25 cellular contexts compared by ENCODE assay signal in genomic region chr14:53701108-53701875, GRCh38.
DNase-seq lines count a peak whose midpoint lies in the region; ATAC-seq and TF ChIP-seq lines count a peak whose summit lies in the region.
"Had no signal": no experiment of that assay in that cellular context is flagged by ENCODE, and none has a peak within 500 bp of the region (broad histone marks: within the 10 kb centered on the region; RNA-seq: fewer than 3 reads in every experiment).

No MANE protein-coding gene starts in this region.

- TF ChIP-seq CTCF in GM06990 (IDR thresholded peaks at IDR 0.05; ENCODE audit: insufficient read depth, low read length, poor library complexity, severe bottlenecking): no peak
- no peak for TF ChIP-seq CTCF in GM23338 (conservative IDR thresholded peaks at IDR 0.05; ENCODE audit: low read depth in 2 of 2)

- peaks cover 27% of the 10 kb centered on the region for H3K9me2 ChIP-seq in GM23338 (ENCODE audit: insufficient read depth)

- DNase-seq in GM06990 (ENCODE audit: extremely low read depth, insufficient read length): peak; percentile 34
- no peak for DNase-seq in AG08396 (ENCODE audit: low spot score)
- DNase-seq in GM23338 (ENCODE audit: low spot score): no peak
- no peak for DNase-seq in NCI-H774 (lab: John Stamatoyannopoulos, UW)
- no peak for DNase-seq in epidermal melanocyte (ENCODE audit: insufficient read length, low spot score)
- DNase-seq: activated CD4-positive, alpha-beta T cell treated with anti-CD3 and anti-CD28 coated beads, Interleukin-2, amount 10 ng/mL, durations not matched to agents 24 days and 14 days; activated effector memory CD4-positive, alpha-beta T cell treated with anti-CD3 and anti-CD28 coated beads, Interleukin-2, amount 50 U/mL, for 16 hours; BE2C; colonic mucosa; H7; Karpas-422; mesendoderm; NCI-H1694 treated with DMSO at 0.1 percent for 48 hours; NCI-H748 treated with DMSO at 0.1 percent for 48 hours; OCI-M1; ovary; SIG-M5; stimulated activated CD4-positive, alpha-beta T cell treated with anti-CD3 and anti-CD28 coated beads, Interleukin-4, amount 100 ng/mL, for 4 hours; T-cell; trophoblast cell had no signal

- no peaks in the 10 kb centered on the region for H3K79me2 ChIP-seq in GM23338 (replicated peaks; ENCODE audit: insufficient read depth)

- H3K27me3 ChIP-seq in GM06990 (replicated peaks; ENCODE audit: control insufficient read depth, insufficient read depth, low read length) (no peaks in the 10 kb centered on the region), GM23338 (ENCODE audit: insufficient read depth) (no peaks in the 10 kb centered on the region)
- H3K27me3 ChIP-seq: BE2C, colonic mucosa, ovary, right atrium auricular region had no signal

- H3K27ac ChIP-seq in GM23338 (ENCODE audit: low read depth): no peak overlapping the region
- H3K27ac ChIP-seq: colonic mucosa, ovary, right atrium auricular region had no signal

- H3K36me3 ChIP-seq in GM06990 (ENCODE audit: control insufficient read depth, insufficient read depth, low read length) (no peaks in the 10 kb centered on the region), GM23338 (ENCODE audit: insufficient read depth) (no peaks in the 10 kb centered on the region)
- H3K36me3 ChIP-seq: BE2C, colonic mucosa, ovary, right atrium auricular region had no signal

- no peaks in the 10 kb centered on the region for H3K27me3 Mint-ChIP-seq in GM23338 (ENCODE audit: insufficient read depth, low read depth, poor library complexity)
- H3K27me3 Mint-ChIP-seq: activated CD4-positive, alpha-beta T cell treated with anti-CD3 and anti-CD28 coated beads, Interleukin-2, amount 10 ng/mL, durations not matched to agents 24 days and 14 days; natural killer cell treated with Interleukin-12 subunit alpha and Interleukin-12 subunit beta and Interleukin-15 and Interleukin-18, amount 100 ng/mL, for 72 hours; T-cell had no signal

- no peak overlapping the region for H2AFZ ChIP-seq in GM23338

- ATAC-seq in GM18519 (IDR thresholded peaks at IDR 0.05; ENCODE audit: low FRiP score, unreplicated experiment): peak; percentile 53
- ATAC-seq in GM21447 (IDR thresholded peaks at IDR 0.05; ENCODE audit: unreplicated experiment): peak; percentile 59
- peak; percentile 68 for ATAC-seq in HG02973 (IDR thresholded peaks at IDR 0.05; ENCODE audit: unreplicated experiment)
- ATAC-seq in GM23338: no peak
- ATAC-seq: natural killer cell treated with Interleukin-12 subunit alpha and Interleukin-12 subunit beta and Interleukin-15 and Interleukin-18, amount 100 ng/mL, for 72 hours; T-cell had no signal

- H3K27ac Mint-ChIP-seq in GM23338: no peak overlapping the region
- H3K27ac Mint-ChIP-seq: activated CD4-positive, alpha-beta T cell treated with anti-CD3 and anti-CD28 coated beads, Interleukin-2, amount 10 ng/mL, durations not matched to agents 24 days and 14 days; natural killer cell treated with Interleukin-12 subunit alpha and Interleukin-12 subunit beta and Interleukin-15 and Interleukin-18, amount 100 ng/mL, for 72 hours; T-cell had no signal

- no peak overlapping the region for H3K4me3 Mint-ChIP-seq in GM23338
- H3K4me3 Mint-ChIP-seq: activated CD4-positive, alpha-beta T cell treated with anti-CD3 and anti-CD28 coated beads, Interleukin-2, amount 10 ng/mL, durations not matched to agents 24 days and 14 days; natural killer cell treated with Interleukin-12 subunit alpha and Interleukin-12 subunit beta and Interleukin-15 and Interleukin-18, amount 100 ng/mL, for 72 hours; T-cell had no signal

- H3K4me2 ChIP-seq in GM23338: no peak overlapping the region

- H3K4me3 ChIP-seq in GM06990 (replicated peaks; ENCODE audit: low read depth, low read length): no peak overlapping the region
- H3K4me3 ChIP-seq in GM23338: no peak overlapping the region
- H3K4me3 ChIP-seq: colonic mucosa, ovary, right atrium auricular region had no signal

- H3K9me3 Mint-ChIP-seq in GM23338: no peaks in the 10 kb centered on the region
- H3K9me3 Mint-ChIP-seq: activated CD4-positive, alpha-beta T cell treated with anti-CD3 and anti-CD28 coated beads, Interleukin-2, amount 10 ng/mL, durations not matched to agents 24 days and 14 days had no signal

- H4K20me1 ChIP-seq in GM23338 (replicated peaks; ENCODE audit: insufficient read depth): no peaks in the 10 kb centered on the region

- no peaks in the 10 kb centered on the region for H3K36me3 Mint-ChIP-seq in GM23338 (ENCODE audit: low read depth)
- H3K36me3 Mint-ChIP-seq: natural killer cell treated with Interleukin-12 subunit alpha and Interleukin-12 subunit beta and Interleukin-15 and Interleukin-18, amount 100 ng/mL, for 72 hours; T-cell had no signal

- H3K4me1 ChIP-seq in GM23338 (ENCODE audit: insufficient read depth): no peaks in the 10 kb centered on the region
- H3K4me1 ChIP-seq: BE2C, colonic mucosa, right atrium auricular region had no signal

- no peaks in the 10 kb centered on the region for H3K4me1 Mint-ChIP-seq in GM23338
- H3K4me1 Mint-ChIP-seq: activated CD4-positive, alpha-beta T cell treated with anti-CD3 and anti-CD28 coated beads, Interleukin-2, amount 10 ng/mL, durations not matched to agents 24 days and 14 days; T-cell had no signal

- H3F3A ChIP-seq in GM23338 (replicated peaks; ENCODE audit: low read depth): no peaks in the 10 kb centered on the region

TF ChIP-seq in GM23338, 12 proteins besides CTCF, POLR2A, EP300 and RAD21 (continues in another document):
- TF ChIP-seq ZNF331 (CRISPR knock-in tag; IDR thresholded peaks at IDR 0.05; ENCODE audit: low read depth): no peak
- TF ChIP-seq EZH2 (IDR thresholded peaks at IDR 0.05; ENCODE audit: low read depth, unreplicated experiment): no peak
- TF ChIP-seq, protein P1, sequence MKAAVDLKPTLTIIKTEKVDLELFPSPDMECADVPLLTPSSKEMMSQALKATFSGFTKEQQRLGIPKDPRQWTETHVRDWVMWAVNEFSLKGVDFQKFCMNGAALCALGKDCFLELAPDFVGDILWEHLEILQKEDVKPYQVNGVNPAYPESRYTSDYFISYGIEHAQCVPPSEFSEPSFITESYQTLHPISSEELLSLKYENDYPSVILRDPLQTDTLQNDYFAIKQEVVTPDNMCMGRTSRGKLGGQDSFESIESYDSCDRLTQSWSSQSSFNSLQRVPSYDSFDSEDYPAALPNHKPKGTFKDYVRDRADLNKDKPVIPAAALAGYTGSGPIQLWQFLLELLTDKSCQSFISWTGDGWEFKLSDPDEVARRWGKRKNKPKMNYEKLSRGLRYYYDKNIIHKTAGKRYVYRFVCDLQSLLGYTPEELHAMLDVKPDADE (IDR thresholded peaks at IDR 0.05): no peak
- no peak for TF ChIP-seq JUNB (IDR thresholded peaks at IDR 0.05; ENCODE audit: unreplicated experiment)
- TF ChIP-seq EZH2phosphoT487 (IDR thresholded peaks at IDR 0.05; ENCODE audit: unreplicated experiment): no peak
- TF ChIP-seq POLR2AphosphoS5 (IDR thresholded peaks at IDR 0.05; ENCODE audit: low read depth): no peak
